11 cellular contexts compared by ENCODE assay signal in the genomic region with DNA sequence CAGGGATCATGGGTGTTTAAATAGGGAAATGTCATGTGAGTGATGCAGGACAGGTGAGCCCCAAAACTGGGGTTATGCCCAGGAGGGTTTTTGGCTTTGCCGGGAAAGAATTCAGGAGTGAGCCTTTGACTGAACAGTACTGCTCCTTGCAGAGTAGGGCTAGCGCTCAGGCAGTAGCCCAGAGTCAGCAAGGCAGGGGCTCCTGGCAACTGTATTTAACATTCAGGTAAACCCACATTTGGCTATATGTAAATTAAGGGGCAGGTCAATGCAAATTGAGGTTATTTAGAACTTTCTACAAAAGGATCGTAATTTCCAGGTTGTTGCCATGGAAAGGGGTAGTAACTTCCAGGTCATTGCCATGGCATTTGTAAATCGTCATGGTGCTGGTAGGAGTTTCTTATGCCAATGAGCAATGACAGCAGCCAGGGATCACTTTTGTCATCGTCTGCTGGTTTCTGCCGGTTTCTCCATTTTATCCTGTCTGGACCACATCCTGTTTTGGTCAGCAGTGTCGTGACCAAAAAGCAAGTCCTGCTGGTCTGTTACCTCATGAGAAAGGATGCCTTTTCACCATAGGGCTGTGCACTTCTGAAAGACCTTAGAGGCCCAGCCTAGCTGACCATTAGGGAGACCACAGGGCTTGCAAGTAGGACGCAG. TPM values are rescaled to one million over a fixed set of nuclear protein-coding genes. Genes with fewer than 3 reads are reported as not detected.
DNase-seq lines count a peak whose midpoint lies in the region; ATAC-seq and TF ChIP-seq lines count a peak whose summit lies in the region.
"Had no signal": no experiment of that assay in that cellular context is flagged by ENCODE, and none has a peak within 500 bp of the region (broad histone marks: within the 10 kb centered on the region; RNA-seq: fewer than 3 reads in every experiment).

No MANE protein-coding gene starts in this region.

- TF ChIP-seq POLR2A in GM18505 (IDR thresholded peaks at IDR 0.05; ENCODE audit: borderline replicate concordance, extremely low read depth, insufficient read depth, insufficient read length): no peak

- H3K27me3 Mint-ChIP-seq in T-helper 17 cell (no peaks in the 10 kb centered on the region), endothelial cell (ENCODE audit: unreplicated experiment) (no peaks in the 10 kb centered on the region)

- H3K27ac Mint-ChIP-seq in T-helper 17 cell (peak overlapping the region; percentile 90), endothelial cell (ENCODE audit: unreplicated experiment) (peak overlapping the region; percentile 93)

- H3K9me3 ChIP-seq in T-helper 17 cell (ENCODE audit: control insufficient read depth, low read length, poor library complexity, severe bottlenecking): peaks cover 4% of the 10 kb centered on the region
- H3K9me3 ChIP-seq: BE2C had no signal

- H3K4me3 Mint-ChIP-seq in T-helper 17 cell (no peak overlapping the region), endothelial cell (ENCODE audit: unreplicated experiment) (no peak overlapping the region)

- no peak for TF ChIP-seq CTCF in endothelial cell (IDR thresholded peaks at IDR 0.05; ENCODE audit: unreplicated experiment)

- intact Hi-C loops in cardiac septum (cut with DNase I): no loop called here

- H3K36me3 Mint-ChIP-seq in T-helper 17 cell (ENCODE audit: low read depth) (peaks cover 16% of the 10 kb centered on the region), endothelial cell (ENCODE audit: low read depth, unreplicated experiment) (peaks cover 42% of the 10 kb centered on the region)

- H3K9me3 Mint-ChIP-seq in endothelial cell (ENCODE audit: unreplicated experiment): peaks cover 4% of the 10 kb centered on the region

- ATAC-seq in T-helper 17 cell: peak; percentile 89
- no peak for ATAC-seq in GM18505 (IDR thresholded peaks at IDR 0.05; ENCODE audit: unreplicated experiment)
- ATAC-seq: SK-N-SH treated with all-trans-retinoic acid at 6 μM for 48 hours had no signal

- DNase-seq in activated naive CD4-positive, alpha-beta T cell treated with Interleukin-2 at 50 U/mL for 16 hours: peak; percentile 19
- DNase-seq in activated naive CD4-positive, alpha-beta T cell treated with anti-CD3 and anti-CD28 coated beads, Interleukin-2, amount 50 U/mL, for 16 hours: no peak
- peak in 2 of 3 donors; percentile 18 to 27 for DNase-seq in T-helper 17 cell
- DNase-seq in endothelial cell (ENCODE audit: low spot score): no peak
- DNase-seq in stimulated activated naive CD4-positive, alpha-beta T cell treated with Interleukin-2 at 50 U/mL for 16 hours (lab: John Stamatoyannopoulos, UW): peak; percentile 13
- DNase-seq in HuH-7 (ENCODE audit: low spot score): no peak
- DNase-seq in cardiac septum (ENCODE audit: low spot score): no peak
- DNase-seq: BE2C, NCI-H1417 treated with DMSO at 0.1 percent for 48 hours had no signal

- H3K4me1 Mint-ChIP-seq in T-helper 17 cell: peaks cover 17% of the 10 kb centered on the region
- peaks cover 7% of the 10 kb centered on the region for H3K4me1 Mint-ChIP-seq in endothelial cell (ENCODE audit: unreplicated experiment)

RNA-seq across cellular contexts. Expression of a gene that starts 24.3 kb away (rescaled TPM):
- total RNA-seq in T-helper 17 cell: 10 to 100 TPM; 14.3 to 17.1 TPM
- 16.2 TPM for total RNA-seq in endothelial cell (ENCODE audit: unreplicated experiment)
- total RNA-seq in cardiac septum: 16.7 TPM

Comparison
In these comparisons a context has a peak if more than half of its experiments do, and no peak if none do; other contexts are left out.
1. DNase-seq: peak in activated naive CD4-positive, alpha-beta T cell treated with Interleukin-2 at 50 U/mL for 16 hours (single experiment), T-helper 17 cell (2 of 3) and stimulated activated naive CD4-positive, alpha-beta T cell treated with Interleukin-2 at 50 U/mL for 16 hours (single experiment); none in activated naive CD4-positive, alpha-beta T cell treated with anti-CD3 and anti-CD28 coated beads, Interleukin-2, amount 50 U/mL, for 16 hours (single experiment), endothelial cell (single experiment), HuH-7 (single experiment) and cardiac septum (single experiment).